Comparison of ENCODE assay signal across 14 cellular contexts in the genomic region with DNA sequence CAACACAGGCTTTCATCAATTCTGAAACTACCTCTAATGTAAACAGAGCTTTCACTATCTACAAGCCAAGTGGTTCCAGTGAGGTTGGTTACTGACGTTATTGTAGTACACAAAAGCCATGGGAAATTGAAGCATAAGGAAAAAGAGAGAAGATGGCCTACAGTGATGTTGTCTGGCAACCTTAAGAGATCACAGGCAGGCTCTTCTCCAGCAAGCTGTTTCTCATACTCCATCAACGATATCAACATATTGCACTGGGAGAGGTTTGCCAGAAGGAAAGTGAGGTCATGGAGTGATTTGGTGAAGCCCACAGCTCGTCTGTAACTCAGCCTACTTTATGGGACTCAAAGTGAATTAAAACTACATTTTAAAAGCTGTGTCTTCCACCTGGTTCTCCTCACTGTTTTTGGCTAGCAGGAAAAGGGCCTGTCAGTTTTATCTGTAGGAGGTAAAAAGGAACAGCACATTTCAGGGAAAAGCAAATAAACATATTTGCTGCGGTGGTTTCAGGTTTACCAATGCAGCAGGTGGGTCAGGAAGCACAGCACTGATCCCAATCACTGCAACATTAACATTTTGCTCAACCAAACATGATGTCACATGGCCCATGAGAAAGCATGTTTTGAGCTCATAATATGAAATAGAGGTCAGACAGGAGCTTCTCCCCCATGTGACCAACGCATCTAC.
A peak's percentile ranks its signal among the peaks of the same experiment; 100 is the strongest.
DNase-seq lines count a peak whose midpoint lies in the region; ATAC-seq and TF ChIP-seq lines count a peak whose summit lies in the region.
"Had no signal": no experiment of that assay in that cellular context is flagged by ENCODE, and none has a peak within 500 bp of the region (broad histone marks: within the 10 kb centered on the region; RNA-seq: fewer than 3 reads in every experiment).

No MANE protein-coding gene starts in this region.

- no peak overlapping the region for H3K27ac ChIP-seq in aorta (ENCODE audit: low read depth in 1 of 2, low read length in 2 of 2)
- no peak overlapping the region for H3K27ac ChIP-seq in CD4-positive, alpha-beta memory T cell (ENCODE audit: low read depth, low read length)
- H3K27ac ChIP-seq: BLaER1, PC-9 had no signal

- H3K27ac Mint-ChIP-seq in brain (peak overlapping the region in 3 of 5 experiments; percentile 51 to 67 (median 55)), nephron progenitor cell (peak overlapping the region; percentile 91)
- no peak overlapping the region for H3K27ac Mint-ChIP-seq in CD4-positive, alpha-beta memory T cell
- H3K27ac Mint-ChIP-seq: natural killer cell had no signal

- no peaks in the 10 kb centered on the region for H3K27me3 ChIP-seq in aorta (ENCODE audit: control insufficient read depth in 1 of 2, insufficient read depth in 2 of 2, low read length in 1 of 2)
- H3K27me3 ChIP-seq in CD4-positive, alpha-beta memory T cell (ENCODE audit: insufficient read depth, low read length) = no peaks in the 10 kb centered on the region
- H3K27me3 ChIP-seq: BLaER1 had no signal

- WGBS in aorta, 2 donors = 47 to 48% methylated on average over 5 of the region's 5 CpGs

- ATAC-seq in GM21529 (IDR thresholded peaks at IDR 0.05; ENCODE audit: unreplicated experiment) (peak; percentile 52), aorta (ENCODE audit: low FRiP score) (no peak)
- ATAC-seq: natural killer cell had no signal

- H3K36me3 Mint-ChIP-seq in brain (no peaks in the 10 kb centered on the region), nephron progenitor cell (ENCODE audit: low read depth) (no peaks in the 10 kb centered on the region)
- peaks cover 0 to 24% of the 10 kb centered on the region in 2 donors for H3K36me3 Mint-ChIP-seq in CD4-positive, alpha-beta memory T cell
- H3K36me3 Mint-ChIP-seq: natural killer cell had no signal

- POLR2A ChIA-PET in CD4-positive, alpha-beta memory T cell (lab: Charles Lee; ENCODE audit: partially characterized antibody) = interaction anchor here (0.6 kb wide), 1 partner anchor 11 kb away, joined by 3 read pairs; no protein-coding TSS in a partner anchor

- peaks cover 3 to 7% of the 10 kb centered on the region in 2 donors for H3K4me1 ChIP-seq in aorta (ENCODE audit: control insufficient read depth in 1 of 2, insufficient read depth in 2 of 2, low read length in 2 of 2)
- no peaks in the 10 kb centered on the region for H3K4me1 ChIP-seq in CD4-positive, alpha-beta memory T cell (ENCODE audit: insufficient read depth, low read length)

- H3K4me1 Mint-ChIP-seq in brain (peaks cover 54% of the 10 kb centered on the region), nephron progenitor cell (peaks cover 73% of the 10 kb centered on the region)
- no peaks in the 10 kb centered on the region for H3K4me1 Mint-ChIP-seq in CD4-positive, alpha-beta memory T cell

- DNase-seq in NCI-H345 (lab: John Stamatoyannopoulos, UW) = peak; percentile 51
- no peak for DNase-seq in nephron progenitor cell
- DNase-seq in aorta = no peak
- DNase-seq in CD4-positive, alpha-beta memory T cell = no peak
- no peak for DNase-seq in foreskin melanocyte
- no peak for DNase-seq in inferior parietal cortex (ENCODE audit: extremely low spot score)
- DNase-seq: activated gamma-delta T cell; central memory CD4-positive, alpha-beta T cell; natural killer cell; PC-9; T-helper 2 cell had no signal

- CTCF ChIA-PET in CD4-positive, alpha-beta memory T cell (lab: Charles Lee; ENCODE audit: partially characterized antibody) = interaction anchor here (1.9 kb wide), 1 partner anchor 12 kb away, joined by 5 read pairs; no protein-coding TSS in a partner anchor

- no peaks in the 10 kb centered on the region for H3K9me3 ChIP-seq in aorta (ENCODE audit: control insufficient read depth, low read length)
- H3K9me3 ChIP-seq in CD4-positive, alpha-beta memory T cell (ENCODE audit: control insufficient read depth in 1 of 2, low read length in 2 of 2) = no peaks in the 10 kb centered on the region
- H3K9me3 ChIP-seq: BLaER1 had no signal

- H3K4me3 ChIP-seq in aorta (ENCODE audit: low read length in 2 of 2) = no peak overlapping the region
- H3K4me3 ChIP-seq in CD4-positive, alpha-beta memory T cell (ENCODE audit: low read length in 2 of 2) = no peak overlapping the region
- H3K4me3 ChIP-seq: BLaER1, PC-9 had no signal

- H3K27me3 Mint-ChIP-seq in brain (no peaks in the 10 kb centered on the region), nephron progenitor cell (ENCODE audit: low read depth, poor library complexity) (peaks cover 4% of the 10 kb centered on the region)
- H3K27me3 Mint-ChIP-seq in CD4-positive, alpha-beta memory T cell = no peaks in the 10 kb centered on the region

- H3K36me3 ChIP-seq in aorta (ENCODE audit: control insufficient read depth in 1 of 2, insufficient read depth in 2 of 2, low read length in 1 of 2) = no peaks in the 10 kb centered on the region
- no peaks in the 10 kb centered on the region for H3K36me3 ChIP-seq in CD4-positive, alpha-beta memory T cell (ENCODE audit: insufficient read depth, low read length)
- H3K36me3 ChIP-seq: BLaER1 had no signal

- no peaks in the 10 kb centered on the region for H3K9me3 Mint-ChIP-seq in brain
- H3K9me3 Mint-ChIP-seq in nephron progenitor cell = no peaks in the 10 kb centered on the region
- peaks cover 0 to 3% (median 0%) of the 10 kb centered on the region in 8 donors for H3K9me3 Mint-ChIP-seq in CD4-positive, alpha-beta memory T cell
- H3K9me3 Mint-ChIP-seq: natural killer cell had no signal

- H3K4me3 Mint-ChIP-seq in brain = no peak overlapping the region
- H3K4me3 Mint-ChIP-seq in nephron progenitor cell = no peak overlapping the region
- no peak overlapping the region for H3K4me3 Mint-ChIP-seq in CD4-positive, alpha-beta memory T cell
- H3K4me3 Mint-ChIP-seq: natural killer cell had no signal

- intact Hi-C loops in aorta (cut with DNase I) = no loop called here
- intact Hi-C loops in CD4-positive, alpha-beta memory T cell (cut with micrococcal nuclease) = no loop called here

- TF ChIP-seq CTCF in brain (conservative IDR thresholded peaks at IDR 0.05) (no peak), nephron progenitor cell (IDR thresholded peaks at IDR 0.05) (no peak)

Comparison
In these comparisons a context has a peak if more than half of its experiments do, and no peak if none do; other contexts are left out.
1. H3K27ac Mint-ChIP-seq: peak in brain (3 of 5) and nephron progenitor cell (single experiment); none in CD4-positive, alpha-beta memory T cell (0 of 7).